9 cellular contexts compared by ENCODE assay signal in genomic region chr11:133835258-133836075, GRCh38. TPM values are rescaled to one million over a fixed set of nuclear protein-coding genes. Genes with fewer than 3 reads are reported as not detected.
DNase-seq lines count a peak whose midpoint lies in the region; ATAC-seq and TF ChIP-seq lines count a peak whose summit lies in the region.
"Had no signal": no experiment of that assay in that cellular context is flagged by ENCODE, and none has a peak within 500 bp of the region (broad histone marks: within the 10 kb centered on the region; RNA-seq: fewer than 3 reads in every experiment).

No MANE protein-coding gene starts in this region.

- no peaks in the 10 kb centered on the region for H4K20me1 ChIP-seq in GM23338 (replicated peaks; ENCODE audit: insufficient read depth)

- H3K9me3 Mint-ChIP-seq in GM23338: peaks cover 24% of the 10 kb centered on the region
- no peaks in the 10 kb centered on the region for H3K9me3 Mint-ChIP-seq in effector memory CD8-positive, alpha-beta T cell

- H3K27ac ChIP-seq in AG04450 (ENCODE audit: low read depth, low read length) (no peak overlapping the region), GM23338 (ENCODE audit: low read depth) (no peak overlapping the region)

- no peaks in the 10 kb centered on the region for H3K79me2 ChIP-seq in GM23338 (replicated peaks; ENCODE audit: insufficient read depth)

- H3K4me2 ChIP-seq in GM23338: no peak overlapping the region

- no peaks in the 10 kb centered on the region for H3K9me2 ChIP-seq in GM23338 (ENCODE audit: insufficient read depth)

- 0 out of 2 replicates have a peak, but pooled peaks have one; percentile 19 for TF ChIP-seq CTCF in AG04450 (IDR thresholded peaks at IDR 0.05; ENCODE audit: low read depth, low read length)
- TF ChIP-seq CTCF in GM23338 (conservative IDR thresholded peaks at IDR 0.05; ENCODE audit: low read depth in 2 of 2): peak; percentile 63 to 90
- TF ChIP-seq CTCF in mucosa of descending colon (IDR thresholded peaks at IDR 0.05): no peak

- H3K27ac Mint-ChIP-seq in GM23338: no peak overlapping the region
- peak overlapping the region in 1 of 2 donors; percentile 26 for H3K27ac Mint-ChIP-seq in effector memory CD8-positive, alpha-beta T cell

- CTCF ChIA-PET in AG04450 (lab: Charles Lee): no interaction called here

- ATAC-seq in GM23338 (peak; percentile 88), mucosa of descending colon (peak; percentile 61)
- peak; percentile 17 for ATAC-seq in effector memory CD8-positive, alpha-beta T cell (replicated peaks)

- no peak overlapping the region for H3K4me3 ChIP-seq in AG04450 (ENCODE audit: low read depth, low read length)
- H3K4me3 ChIP-seq in GM23338: no peak overlapping the region
- no peak overlapping the region for H3K4me3 ChIP-seq in mucosa of descending colon

- H3K36me3 Mint-ChIP-seq in GM23338 (ENCODE audit: low read depth): peaks cover 9% of the 10 kb centered on the region
- peaks cover 8% of the 10 kb centered on the region for H3K36me3 Mint-ChIP-seq in effector memory CD8-positive, alpha-beta T cell (ENCODE audit: insufficient read depth)

- H3F3A ChIP-seq in GM23338 (replicated peaks; ENCODE audit: low read depth): peaks cover 4% of the 10 kb centered on the region

- intact Hi-C loops in mucosa of descending colon (cut with DNase I, micrococcal nuclease): no loop called here

- H2AFZ ChIP-seq in GM23338: peak overlapping the region; percentile 80; the same call in 1 of the 2 replicates

- H3K27me3 ChIP-seq in AG04450 (ENCODE audit: control insufficient read depth, insufficient read depth, low read length): no peaks in the 10 kb centered on the region
- no peaks in the 10 kb centered on the region for H3K27me3 ChIP-seq in GM23338 (ENCODE audit: insufficient read depth)

- DNase-seq in AG04450 (ENCODE audit: low read depth, low spot score): no peak
- peak; percentile 79 for DNase-seq in GF-D8 (lab: John Stamatoyannopoulos, UW)
- peak; percentile 86 for DNase-seq in GM23338 (ENCODE audit: low spot score)
- peak; percentile 50 for DNase-seq in KG1 (lab: John Stamatoyannopoulos, UW)
- peak; percentile 11 to 27 for DNase-seq in SHP77 (lab: John Stamatoyannopoulos, UW)
- no peak for DNase-seq in effector memory CD8-positive, alpha-beta T cell
- DNase-seq in mucosa of descending colon: peak in 1 of 3 donors; percentile 24
- DNase-seq in NCI-H187 (lab: John Stamatoyannopoulos, UW): no peak

- H3K27me3 Mint-ChIP-seq in GM23338 (ENCODE audit: insufficient read depth, low read depth, poor library complexity): peaks cover 36% of the 10 kb centered on the region
- H3K27me3 Mint-ChIP-seq in effector memory CD8-positive, alpha-beta T cell: peaks cover 13% of the 10 kb centered on the region in 2 donors

- POLR2A ChIA-PET in AG04450 (lab: Yijun Ruan, JAX): no interaction called here

- H3K9me3 ChIP-seq in AG04450 (ENCODE audit: control insufficient read depth, insufficient read depth, low read length) (peaks cover 55% of the 10 kb centered on the region), mucosa of descending colon (no peaks in the 10 kb centered on the region)

- H3K4me1 Mint-ChIP-seq in GM23338: peaks cover 10% of the 10 kb centered on the region
- peaks cover 4 to 15% of the 10 kb centered on the region in 2 donors for H3K4me1 Mint-ChIP-seq in effector memory CD8-positive, alpha-beta T cell (ENCODE audit: low read depth in 2 of 2)

- no peaks in the 10 kb centered on the region for H3K36me3 ChIP-seq in GM23338 (ENCODE audit: insufficient read depth)
- H3K36me3 ChIP-seq in mucosa of descending colon (ENCODE audit: low read depth): no peaks in the 10 kb centered on the region

- no peaks in the 10 kb centered on the region for H3K4me1 ChIP-seq in GM23338 (ENCODE audit: insufficient read depth)
- H3K4me1 ChIP-seq in mucosa of descending colon (ENCODE audit: low read depth): no peaks in the 10 kb centered on the region

- H3K4me3 Mint-ChIP-seq in GM23338: no peak overlapping the region
- H3K4me3 Mint-ChIP-seq in effector memory CD8-positive, alpha-beta T cell: no peak overlapping the region

TF ChIP-seq in GM23338, 12 proteins besides CTCF, POLR2A, EP300 and RAD21 (continues in another document):
- no peak for TF ChIP-seq REST (IDR thresholded peaks at IDR 0.05; ENCODE audit: unreplicated experiment)
- TF ChIP-seq EZH2 (IDR thresholded peaks at IDR 0.05; ENCODE audit: low read depth, unreplicated experiment): no peak
- TF ChIP-seq STAT1 (IDR thresholded peaks at IDR 0.05; ENCODE audit: unreplicated experiment): no peak
- no peak for TF ChIP-seq ZNF462 (CRISPR knock-in tag; IDR thresholded peaks at IDR 0.05)

RNA-seq across cellular contexts. Expression of gene SPATA19, which starts 9.8 kb away (rescaled TPM):
- not detected in 2 replicates for polyA plus RNA-seq in AG04450 (2011; rRNA removed)
- polyA minus RNA-seq in AG04450 (2011; rRNA and poly(A)+ RNA removed): not detected in 2 replicates
- total RNA-seq in GM23338 (2014; rRNA removed; shearing (Covaris generic)): not detected in 2 replicates
- not detected in 2 replicates for polyA plus RNA-seq in GM23338 (2016; fragmentation: Nextera tagmentation; extraction: Ambion mirVana)
- not detected for total RNA-seq in mucosa of descending colon
- total RNA-seq: skeletal muscle tissue had no signal

Comparison
In these comparisons a context has a peak if more than half of its experiments do, and no peak if none do; other contexts are left out.
1. DNase-seq: peak in GF-D8 (single experiment), GM23338 (single experiment), KG1 (single experiment) and SHP77 (2 of 2); none in AG04450 (single experiment), effector memory CD8-positive, alpha-beta T cell (0 of 3) and NCI-H187 (0 of 2).
2. ATAC-seq: peak in every context shown above with its lines; median percentile 88 in GM23338; 61 in mucosa of descending colon; 17 in effector memory CD8-positive, alpha-beta T cell.